ENCODE assay signal across 38 cellular contexts in the genomic region with DNA sequence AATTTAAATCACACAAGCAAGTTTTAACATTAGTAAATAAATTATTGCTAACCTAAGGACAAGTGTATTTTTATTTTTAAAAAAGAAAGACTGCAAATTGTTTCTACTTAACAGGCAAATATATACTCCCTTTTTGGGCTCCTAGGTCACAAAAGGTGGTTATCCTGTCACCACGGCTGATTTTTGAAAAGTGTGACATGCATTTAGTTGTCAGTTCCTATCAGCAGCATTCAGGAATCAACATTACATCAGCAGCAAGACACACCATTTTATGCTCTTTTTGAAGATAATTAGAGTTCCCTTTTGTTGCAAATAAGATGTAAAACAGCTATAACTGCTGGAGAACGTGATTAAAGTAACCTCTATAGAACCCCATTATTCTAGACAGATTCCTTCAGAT.
"Had no signal": no experiment of that assay in that cellular context is flagged by ENCODE, and none has a peak within 500 bp of the region (broad histone marks: within the 10 kb centered on the region; RNA-seq: fewer than 3 reads in every experiment).

No MANE protein-coding gene starts in this region.

- H3K4me3 Mint-ChIP-seq: activated naive CD4-positive, alpha-beta T cell treated with anti-CD3 and anti-CD28 coated beads for 36 hours; activated naive CD4-positive, alpha-beta T cell treated with anti-CD3 and anti-CD28 coated beads, Interleukin-2, amount 10 ng/mL, durations not matched to agents 7 days and 5 days; activated naive CD4-positive, alpha-beta T cell treated with anti-CD3 and anti-CD28 coated beads, Interleukin-2, amount 50 U/mL, for 24 hours; activated naive CD8-positive, alpha-beta T cell; activated naive CD8-positive, alpha-beta T cell treated with anti-CD3 and anti-CD28 coated beads for 36 hours; activated naive CD8-positive, alpha-beta T cell treated with anti-CD3 and anti-CD28 coated beads, Interleukin-2, amount 10 ng/mL, durations not matched to agents 7 days and 5 days; activated naive CD8-positive, alpha-beta T cell treated with anti-CD3 and anti-CD28 coated beads, Interleukin-2, amount 50 U/mL, for 24 hours; activated T-cell treated with anti-CD3 and anti-CD28 coated beads, Interleukin-2, amount 50 U/mL, for 24 hours; activated T-cell treated with anti-CD3 and anti-CD28 coated beads, Interleukin-2, amount 50 U/mL, for 4 hours; activated T-cell treated with anti-CD3 and anti-CD28 coated beads, Interleukin-2, amount 50 U/mL, for 72 hours; activated T-helper 1 cell treated with anti-CD3 and anti-CD28 coated beads, Interleukin-12 subunit alpha, Interleukin-12 subunit beta, Interleukin-2, Interleukin-4 antibody, amounts not matched to agents 30 ng/mL and 10 ng/mL and 1 ng/mL, durations not matched to agents 14 hours and 24 hours and 36 hours; activated T-helper 17 cell treated with anti-CD3 and anti-CD28 coated beads, Interleukin-2, amount 50 U/mL, for 72 hours; brain; central memory CD8-positive, alpha-beta T cell had no signal

- H3K9me3 Mint-ChIP-seq: activated naive CD4-positive, alpha-beta T cell treated with anti-CD3 and anti-CD28 coated beads for 36 hours; activated naive CD4-positive, alpha-beta T cell treated with anti-CD3 and anti-CD28 coated beads, Interleukin-2, amount 50 U/mL, for 24 hours; activated naive CD8-positive, alpha-beta T cell treated with anti-CD3 and anti-CD28 coated beads for 36 hours; activated naive CD8-positive, alpha-beta T cell treated with anti-CD3 and anti-CD28 coated beads, Interleukin-2, amount 50 U/mL, for 24 hours; activated T-cell treated with anti-CD3 and anti-CD28 coated beads, Interleukin-2, amount 50 U/mL, for 24 hours; activated T-cell treated with anti-CD3 and anti-CD28 coated beads, Interleukin-2, amount 50 U/mL, for 72 hours; activated T-helper 1 cell treated with anti-CD3 and anti-CD28 coated beads, Interleukin-12 subunit alpha, Interleukin-12 subunit beta, Interleukin-2, Interleukin-4 antibody, amounts not matched to agents 30 ng/mL and 10 ng/mL and 1 ng/mL, durations not matched to agents 14 hours and 24 hours and 36 hours had no signal

- H3K4me3 ChIP-seq: adrenal gland, ascending aorta, body of pancreas, breast epithelium, cardiac muscle cell had no signal

- H3K27ac Mint-ChIP-seq: activated naive CD4-positive, alpha-beta T cell treated with anti-CD3 and anti-CD28 coated beads for 36 hours; activated naive CD4-positive, alpha-beta T cell treated with anti-CD3 and anti-CD28 coated beads, Interleukin-2, amount 10 ng/mL, durations not matched to agents 7 days and 5 days; activated naive CD4-positive, alpha-beta T cell treated with anti-CD3 and anti-CD28 coated beads, Interleukin-2, amount 50 U/mL, for 24 hours; activated naive CD4-positive, alpha-beta T cell treated with anti-CD3 and anti-CD28 coated beads, Interleukin-2, amount 50 U/mL, for 72 hours; activated naive CD8-positive, alpha-beta T cell; activated naive CD8-positive, alpha-beta T cell treated with anti-CD3 and anti-CD28 coated beads for 36 hours; activated naive CD8-positive, alpha-beta T cell treated with anti-CD3 and anti-CD28 coated beads, Interleukin-2, amount 10 ng/mL, durations not matched to agents 7 days and 5 days; activated naive CD8-positive, alpha-beta T cell treated with anti-CD3 and anti-CD28 coated beads, Interleukin-2, amount 50 U/mL, for 24 hours; activated T-cell treated with anti-CD3 and anti-CD28 coated beads, Interleukin-2, amount 50 U/mL, for 24 hours; activated T-cell treated with anti-CD3 and anti-CD28 coated beads, Interleukin-2, amount 50 U/mL, for 72 hours; activated T-helper 1 cell treated with anti-CD3 and anti-CD28 coated beads, Interleukin-12 subunit alpha, Interleukin-12 subunit beta, Interleukin-2, Interleukin-4 antibody, amounts not matched to agents 30 ng/mL and 10 ng/mL and 1 ng/mL, durations not matched to agents 14 hours and 24 hours and 36 hours; activated T-helper 17 cell treated with anti-CD3 and anti-CD28 coated beads, Interleukin-2, amount 50 U/mL, for 72 hours; activated T-helper 2 cell treated with anti-CD3 and anti-CD28 coated beads, Interferon-gamma antibody, Interleukin-2, Interleukin-4, amounts not matched to agents 10 μg/mL and 5 μg/mL and 100 μg/mL, durations not matched to agents 14 hours and 24 hours and 36 hours had no signal

- H3K36me3 ChIP-seq: adrenal gland, ascending aorta, brain microvascular endothelial cell, breast epithelium, cardiac muscle cell had no signal

- H3K9me3 ChIP-seq: adrenal gland, ascending aorta had no signal

- H3K27ac ChIP-seq: adrenal gland, ascending aorta, body of pancreas, brain microvascular endothelial cell, breast epithelium, cardiac muscle cell had no signal

- H3K27me3 Mint-ChIP-seq: activated naive CD4-positive, alpha-beta T cell treated with anti-CD3 and anti-CD28 coated beads, Interleukin-2, amount 10 ng/mL, durations not matched to agents 7 days and 5 days; activated naive CD8-positive, alpha-beta T cell; activated naive CD8-positive, alpha-beta T cell treated with anti-CD3 and anti-CD28 coated beads for 36 hours; activated naive CD8-positive, alpha-beta T cell treated with anti-CD3 and anti-CD28 coated beads, Interleukin-2, amount 10 ng/mL, durations not matched to agents 7 days and 5 days; activated naive CD8-positive, alpha-beta T cell treated with anti-CD3 and anti-CD28 coated beads, Interleukin-2, amount 50 U/mL, for 24 hours; activated T-cell treated with anti-CD3 and anti-CD28 coated beads, Interleukin-2, amount 50 U/mL, for 24 hours; activated T-helper 17 cell treated with anti-CD3 and anti-CD28 coated beads, Interleukin-2, amount 50 U/mL, for 72 hours; brain; central memory CD8-positive, alpha-beta T cell had no signal

- H3K27me3 ChIP-seq: adrenal gland, ascending aorta, body of pancreas, brain microvascular endothelial cell, breast epithelium, cardiac muscle cell had no signal

- DNase-seq: activated effector memory CD4-positive, alpha-beta T cell treated with anti-CD3 and anti-CD28 coated beads, Interleukin-2, amount 50 U/mL, for 16 hours; activated effector memory CD4-positive, alpha-beta T cell treated with Interleukin-2 at 50 U/mL for 16 hours; activated gamma-delta T cell; activated gamma-delta T cell treated with Interleukin-2 at 50 U/mL for 16 hours; activated naive CD4-positive, alpha-beta T cell; activated naive CD4-positive, alpha-beta T cell treated with anti-CD3 and anti-CD28 coated beads for 36 hours; activated naive CD4-positive, alpha-beta T cell treated with anti-CD3 and anti-CD28 coated beads, Interleukin-2, amount 10 ng/mL, durations not matched to agents 7 days and 5 days; activated naive CD4-positive, alpha-beta T cell treated with anti-CD3 and anti-CD28 coated beads, Interleukin-2, amount 50 U/mL, for 16 hours; activated naive CD4-positive, alpha-beta T cell treated with Interleukin-2 at 50 U/mL for 16 hours; activated naive CD8-positive, alpha-beta T cell treated with anti-CD3 and anti-CD28 coated beads for 36 hours; activated naive CD8-positive, alpha-beta T cell treated with anti-CD3 and anti-CD28 coated beads, Interleukin-2, amount 10 ng/mL, durations not matched to agents 7 days and 5 days; activated naive CD8-positive, alpha-beta T cell treated with anti-CD3 and anti-CD28 coated beads, Interleukin-2, amount 50 U/mL, for 24 hours; activated T-cell treated with anti-CD3 and anti-CD28 coated beads, Interleukin-2, amount 50 U/mL, for 1 hour; activated T-cell treated with anti-CD3 and anti-CD28 coated beads, Interleukin-2, amount 50 U/mL, for 24 hours; activated T-cell treated with anti-CD3 and anti-CD28 coated beads, Interleukin-2, amount 50 U/mL, for 4 hours; activated T-cell treated with anti-CD3 and anti-CD28 coated beads, Interleukin-2, amount 50 U/mL, for 48 hours; activated T-cell treated with anti-CD3 and anti-CD28 coated beads, Interleukin-2, amount 50 U/mL, for 72 hours; adrenal gland; amniotic stem cell; amygdala; anterior cingulate cortex; aorta; body of pancreas; brain microvascular endothelial cell; caudate nucleus; central memory CD4-positive, alpha-beta T cell; cerebellar nuclear complex had no signal

- ATAC-seq: activated naive CD4-positive, alpha-beta T cell treated with anti-CD3 and anti-CD28 coated beads, Interleukin-2, amount 50 U/mL, for 72 hours; activated naive CD8-positive, alpha-beta T cell treated with anti-CD3 and anti-CD28 coated beads, Interleukin-2, amount 50 U/mL, for 24 hours; activated T-cell treated with anti-CD3 and anti-CD28 coated beads, Interleukin-2, amount 50 U/mL, for 4 hours; activated T-cell treated with anti-CD3 and anti-CD28 coated beads, Interleukin-2, amount 50 U/mL, for 72 hours; activated T-helper 17 cell treated with anti-CD3 and anti-CD28 coated beads, Interleukin-2, amount 50 U/mL, for 72 hours; body of pancreas had no signal

- H3K4me1 Mint-ChIP-seq: activated naive CD4-positive, alpha-beta T cell treated with anti-CD3 and anti-CD28 coated beads, Interleukin-2, amount 10 ng/mL, durations not matched to agents 7 days and 5 days; activated naive CD4-positive, alpha-beta T cell treated with anti-CD3 and anti-CD28 coated beads, Interleukin-2, amount 50 U/mL, for 24 hours; activated naive CD8-positive, alpha-beta T cell treated with anti-CD3 and anti-CD28 coated beads for 36 hours; activated naive CD8-positive, alpha-beta T cell treated with anti-CD3 and anti-CD28 coated beads, Interleukin-2, amount 10 ng/mL, durations not matched to agents 7 days and 5 days; activated naive CD8-positive, alpha-beta T cell treated with anti-CD3 and anti-CD28 coated beads, Interleukin-2, amount 50 U/mL, for 24 hours; activated T-helper 17 cell treated with anti-CD3 and anti-CD28 coated beads, Interleukin-2, amount 50 U/mL, for 72 hours; central memory CD8-positive, alpha-beta T cell had no signal
